ENCODE assay signal across 12 cellular contexts in genomic region chr11:68051191-68052136, GRCh38. TPM values are rescaled to one million over a fixed set of nuclear protein-coding genes. Genes with fewer than 3 reads are reported as not detected.
A peak's percentile ranks its signal among the peaks of the same experiment; 100 is the strongest.
DNase-seq lines count a peak whose midpoint lies in the region; ATAC-seq and TF ChIP-seq lines count a peak whose summit lies in the region.
"Had no signal": no experiment of that assay in that cellular context is flagged by ENCODE, and none has a peak within 500 bp of the region (broad histone marks: within the 10 kb centered on the region; RNA-seq: fewer than 3 reads in every experiment).

No MANE protein-coding gene starts in this region.

- DNase-seq in natural killer cell (no peak), left lobe of liver (ENCODE audit: low spot score) (no peak), ecto neural progenitor cell (ENCODE audit: low spot score) (no peak), T-helper 2 cell (no peak)
- no peak for DNase-seq in natural killer cell treated with Interleukin-12 subunit alpha and Interleukin-12 subunit beta and Interleukin-15 and Interleukin-18, amount 100 ng/mL, for 72 hours (ENCODE audit: low spot score)
- no peak for DNase-seq in activated CD8-positive, alpha-beta T cell treated with anti-CD3 and anti-CD28 coated beads for 36 hours
- DNase-seq: C1 segment of cervical spinal cord; cortex of kidney; NCI-H1436 treated with DMSO at 0.1 percent for 48 hours; stimulated activated CD8-positive, alpha-beta memory T cell treated with anti-CD3 and anti-CD28 coated beads, Interleukin-4, amount 100 ng/mL, for 48 hours had no signal

- H3K36me3 Mint-ChIP-seq in natural killer cell, result no peaks in the 10 kb centered on the region
- H3K36me3 Mint-ChIP-seq in natural killer cell treated with Interleukin-12 subunit alpha and Interleukin-12 subunit beta and Interleukin-15 and Interleukin-18, amount 100 ng/mL, for 72 hours, result no peaks in the 10 kb centered on the region
- H3K36me3 Mint-ChIP-seq in activated CD8-positive, alpha-beta T cell treated with anti-CD3 and anti-CD28 coated beads for 36 hours (ENCODE audit: low read depth), result peaks cover 15% of the 10 kb centered on the region

- CTCF ChIA-PET in activated CD8-positive, alpha-beta T cell treated with anti-CD3 and anti-CD28 coated beads for 36 hours (lab: Charles Lee), result no interaction called here

- peaks cover 0 to 7% of the 10 kb centered on the region in 2 donors for H3K4me1 Mint-ChIP-seq in natural killer cell
- H3K4me1 Mint-ChIP-seq in natural killer cell treated with Interleukin-12 subunit alpha and Interleukin-12 subunit beta and Interleukin-15 and Interleukin-18, amount 100 ng/mL, for 72 hours (ENCODE audit: low read depth in 2 of 2), result peaks cover 0 to 4% of the 10 kb centered on the region in 2 donors
- no peaks in the 10 kb centered on the region for H3K4me1 Mint-ChIP-seq in activated CD8-positive, alpha-beta T cell treated with anti-CD3 and anti-CD28 coated beads for 36 hours (ENCODE audit: low read depth)

- no peak overlapping the region for H3K4me3 Mint-ChIP-seq in natural killer cell
- H3K4me3 Mint-ChIP-seq in natural killer cell treated with Interleukin-12 subunit alpha and Interleukin-12 subunit beta and Interleukin-15 and Interleukin-18, amount 100 ng/mL, for 72 hours, result no peak overlapping the region
- H3K4me3 Mint-ChIP-seq in activated CD8-positive, alpha-beta T cell treated with anti-CD3 and anti-CD28 coated beads for 36 hours, result no peak overlapping the region

- ATAC-seq in natural killer cell, result no peak
- ATAC-seq in natural killer cell treated with Interleukin-12 subunit alpha and Interleukin-12 subunit beta and Interleukin-15 and Interleukin-18, amount 100 ng/mL, for 72 hours, result no peak
- no peak for ATAC-seq in activated CD8-positive, alpha-beta T cell treated with anti-CD3 and anti-CD28 coated beads for 36 hours
- peak; percentile 9 for ATAC-seq in left lobe of liver
- ATAC-seq in GM18858 (IDR thresholded peaks at IDR 0.05; ENCODE audit: unreplicated experiment), result no peak
- no peak for ATAC-seq in HG03045 (IDR thresholded peaks at IDR 0.05; ENCODE audit: unreplicated experiment)

- peak overlapping the region; percentile 66 to 68 for H3K27ac Mint-ChIP-seq in natural killer cell
- H3K27ac Mint-ChIP-seq in natural killer cell treated with Interleukin-12 subunit alpha and Interleukin-12 subunit beta and Interleukin-15 and Interleukin-18, amount 100 ng/mL, for 72 hours, result peak overlapping the region in 1 of 2 donors; percentile 23
- H3K27ac Mint-ChIP-seq in activated CD8-positive, alpha-beta T cell treated with anti-CD3 and anti-CD28 coated beads for 36 hours, result peak overlapping the region; percentile 10

- TF ChIP-seq CTCF in natural killer cell (IDR thresholded peaks at IDR 0.05), result no peak
- no peak for TF ChIP-seq CTCF in activated CD8-positive, alpha-beta T cell treated with anti-CD3 and anti-CD28 coated beads for 36 hours (IDR thresholded peaks at IDR 0.05)

- no peaks in the 10 kb centered on the region for H3K9me3 Mint-ChIP-seq in natural killer cell
- H3K9me3 Mint-ChIP-seq in natural killer cell treated with Interleukin-12 subunit alpha and Interleukin-12 subunit beta and Interleukin-15 and Interleukin-18, amount 100 ng/mL, for 72 hours, result no peaks in the 10 kb centered on the region
- no peaks in the 10 kb centered on the region for H3K9me3 Mint-ChIP-seq in activated CD8-positive, alpha-beta T cell treated with anti-CD3 and anti-CD28 coated beads for 36 hours

- POLR2A ChIA-PET in activated CD8-positive, alpha-beta T cell treated with anti-CD3 and anti-CD28 coated beads for 36 hours (lab: Charles Lee), result interaction anchor here (1.1 to 4.1 kb wide), 3 partner anchors 11 to 144 kb away, joined by 3 to 45 read pairs (median 4); partner anchors contain the start of gene TCIRG1

- H3K27me3 Mint-ChIP-seq in natural killer cell (ENCODE audit: low read depth in 2 of 2), result no peaks in the 10 kb centered on the region
- no peaks in the 10 kb centered on the region for H3K27me3 Mint-ChIP-seq in natural killer cell treated with Interleukin-12 subunit alpha and Interleukin-12 subunit beta and Interleukin-15 and Interleukin-18, amount 100 ng/mL, for 72 hours
- H3K27me3 Mint-ChIP-seq in activated CD8-positive, alpha-beta T cell treated with anti-CD3 and anti-CD28 coated beads for 36 hours, result no peaks in the 10 kb centered on the region

- intact Hi-C loops in natural killer cell (cut with micrococcal nuclease), result no loop called here
- intact Hi-C loops in activated CD8-positive, alpha-beta T cell treated with anti-CD3 and anti-CD28 coated beads for 36 hours (cut with micrococcal nuclease), result no loop called here

RNA-seq across cellular contexts. Expression of gene TCIRG1, which starts 12.6 kb away (rescaled TPM):
- total RNA-seq in natural killer cell, result 100 to 1,000 TPM; 438 to 480 (median 465) TPM
- total RNA-seq in natural killer cell treated with Interleukin-12 subunit alpha and Interleukin-12 subunit beta and Interleukin-15 and Interleukin-18, amount 100 ng/mL, for 72 hours, result 100 to 1,000 TPM; 354 to 380 TPM
- 100 to 1,000 TPM; 129 to 138 TPM for total RNA-seq in activated CD8-positive, alpha-beta T cell treated with anti-CD3 and anti-CD28 coated beads for 36 hours
- 66.5 TPM for total RNA-seq in left lobe of liver

RNA-seq across cellular contexts. Expression of gene NDUFS8, which starts 21.0 kb away (rescaled TPM):
- total RNA-seq in natural killer cell (10 to 100 TPM; 84.5 to 95.2 (median 90.7) TPM), left lobe of liver (104 TPM)
- 100 to 1,000 TPM; 124 to 143 TPM for total RNA-seq in natural killer cell treated with Interleukin-12 subunit alpha and Interleukin-12 subunit beta and Interleukin-15 and Interleukin-18, amount 100 ng/mL, for 72 hours
- total RNA-seq in activated CD8-positive, alpha-beta T cell treated with anti-CD3 and anti-CD28 coated beads for 36 hours, result 100 to 1,000 TPM; 105 to 109 TPM

RNA-seq across cellular contexts. Expression of gene ALDH3B1, which starts 41.3 kb away (rescaled TPM):
- total RNA-seq in natural killer cell, result 1 to 10 TPM; 2.4 to 9.0 (median 4.0) TPM
- under 1 TPM; 0.25 to 0.98 TPM for total RNA-seq in natural killer cell treated with Interleukin-12 subunit alpha and Interleukin-12 subunit beta and Interleukin-15 and Interleukin-18, amount 100 ng/mL, for 72 hours
- under 1 TPM; 0.09 to 0.11 TPM for total RNA-seq in activated CD8-positive, alpha-beta T cell treated with anti-CD3 and anti-CD28 coated beads for 36 hours
- 3.2 TPM for total RNA-seq in left lobe of liver

RNA-seq across cellular contexts. Expression of gene UNC93B1, which starts 47.6 kb away (rescaled TPM):
- 10 to 100 TPM; 26.6 to 44.3 (median 39.7) TPM for total RNA-seq in natural killer cell
- total RNA-seq in natural killer cell treated with Interleukin-12 subunit alpha and Interleukin-12 subunit beta and Interleukin-15 and Interleukin-18, amount 100 ng/mL, for 72 hours, result 10 to 100 TPM; 13.5 to 13.6 TPM
- total RNA-seq in activated CD8-positive, alpha-beta T cell treated with anti-CD3 and anti-CD28 coated beads for 36 hours, result 10 to 100 TPM; 12.4 to 13.0 TPM
- total RNA-seq in left lobe of liver, result 18.9 TPM
